In genomic region chr16:22402191-22402590, GRCh38 we compare ENCODE assay signal across 22 cellular contexts. TPM values are rescaled to one million over a fixed set of nuclear protein-coding genes. Genes with fewer than 3 reads are reported as not detected.
DNase-seq lines count a peak whose midpoint lies in the region; ATAC-seq and TF ChIP-seq lines count a peak whose summit lies in the region.
"Had no signal": no experiment of that assay in that cellular context is flagged by ENCODE, and none has a peak within 500 bp of the region (broad histone marks: within the 10 kb centered on the region; RNA-seq: fewer than 3 reads in every experiment).

No MANE protein-coding gene starts in this region.

- H2AFZ ChIP-seq in GM23248, result peak overlapping the region; percentile 41
- H2AFZ ChIP-seq in fibroblast of lung (ENCODE audit: low read length), result no peak overlapping the region
- no peak overlapping the region for H2AFZ ChIP-seq in smooth muscle cell (ENCODE audit: low read depth)

- H3F3A ChIP-seq in GM23248 (ENCODE audit: insufficient read depth), result peaks cover 26% of the 10 kb centered on the region
- no peaks in the 10 kb centered on the region for H3F3A ChIP-seq in smooth muscle cell (ENCODE audit: low read depth)

- H4K20me1 ChIP-seq in GM23248 (ENCODE audit: insufficient read depth) (no peaks in the 10 kb centered on the region), fibroblast of lung (ENCODE audit: control insufficient read depth, extremely low read depth, insufficient read depth, low read length) (no peaks in the 10 kb centered on the region), smooth muscle cell (ENCODE audit: low read depth) (no peaks in the 10 kb centered on the region)

- H3K4me1 Mint-ChIP-seq in CD4-positive, alpha-beta T cell (ENCODE audit: low read depth), result peaks cover 5% of the 10 kb centered on the region
- H3K4me1 Mint-ChIP-seq in naive thymus-derived CD8-positive, alpha-beta T cell, result peaks cover 4 to 8% (median 7%) of the 10 kb centered on the region in 4 donors
- H3K4me1 Mint-ChIP-seq: activated naive CD8-positive, alpha-beta T cell treated with anti-CD3 and anti-CD28 coated beads, Interleukin-2, amount 50 U/mL, for 24 hours; stimulated activated effector memory CD8-positive, alpha-beta T cell treated with anti-CD3 and anti-CD28 coated beads, Interleukin-12 subunit alpha, Interleukin-12 subunit beta, amount 100 ng/mL, for 72 hours had no signal

- ATAC-seq in RWPE2 (ENCODE audit: low read depth), result peak; percentile 47; the same call in 1 of the 3 replicates
- ATAC-seq in CD4-positive, alpha-beta T cell (ENCODE audit: poor library complexity), result no peak
- ATAC-seq in naive thymus-derived CD8-positive, alpha-beta T cell, result no peak
- no peak for ATAC-seq in activated CD4-positive, CD25-positive, alpha-beta regulatory T cell treated with anti-CD3 and anti-CD28 coated beads, Interleukin-2, amount 50 U/mL, for 24 hours
- ATAC-seq: activated naive CD8-positive, alpha-beta T cell treated with anti-CD3 and anti-CD28 coated beads, Interleukin-2, amount 50 U/mL, for 24 hours; esophagus mucosa; K562; stimulated activated effector memory CD8-positive, alpha-beta T cell treated with anti-CD3 and anti-CD28 coated beads, Interleukin-12 subunit alpha, Interleukin-12 subunit beta, amount 100 ng/mL, for 72 hours had no signal

- in situ Hi-C loops in GM23248 (cut with MboI), result no loop called here

- H3K27ac Mint-ChIP-seq in CD4-positive, alpha-beta T cell, result no peak overlapping the region
- H3K27ac Mint-ChIP-seq in naive thymus-derived CD8-positive, alpha-beta T cell, result peak overlapping the region in 1 of 10 donors; percentile 67
- H3K27ac Mint-ChIP-seq: activated CD4-positive, alpha-beta T cell treated with anti-CD3 and anti-CD28 coated beads, Interleukin-2, amount 10 ng/mL, durations not matched to agents 24 days and 14 days; activated naive CD8-positive, alpha-beta T cell treated with anti-CD3 and anti-CD28 coated beads, Interleukin-2, amount 50 U/mL, for 24 hours; stimulated activated effector memory CD8-positive, alpha-beta T cell treated with anti-CD3 and anti-CD28 coated beads, Interleukin-12 subunit alpha, Interleukin-12 subunit beta, amount 100 ng/mL, for 72 hours had no signal

- H3K9ac ChIP-seq in GM23248, result peak overlapping the region; percentile 35
- no peak overlapping the region for H3K9ac ChIP-seq in fibroblast of lung (ENCODE audit: insufficient read depth, low read length)
- H3K9ac ChIP-seq in smooth muscle cell (ENCODE audit: low read depth), result no peak overlapping the region

- H3K4me1 ChIP-seq in GM23248 (ENCODE audit: insufficient read depth) (peaks cover 35% of the 10 kb centered on the region), RWPE2 (ENCODE audit: insufficient read depth, poor library complexity, severe bottlenecking) (peaks cover 41% of the 10 kb centered on the region), fibroblast of lung (ENCODE audit: control insufficient read depth, extremely low read depth, insufficient read depth, low read length) (peaks cover 12% of the 10 kb centered on the region), smooth muscle cell (ENCODE audit: low read depth) (no peaks in the 10 kb centered on the region)
- H3K4me1 ChIP-seq: right atrium auricular region had no signal

- H3K4me3 Mint-ChIP-seq in CD4-positive, alpha-beta T cell, result no peak overlapping the region
- H3K4me3 Mint-ChIP-seq in naive thymus-derived CD8-positive, alpha-beta T cell, result no peak overlapping the region
- H3K4me3 Mint-ChIP-seq: activated CD4-positive, alpha-beta T cell treated with anti-CD3 and anti-CD28 coated beads, Interleukin-2, amount 10 ng/mL, durations not matched to agents 24 days and 14 days; activated naive CD8-positive, alpha-beta T cell treated with anti-CD3 and anti-CD28 coated beads, Interleukin-2, amount 50 U/mL, for 24 hours; stimulated activated effector memory CD8-positive, alpha-beta T cell treated with anti-CD3 and anti-CD28 coated beads, Interleukin-12 subunit alpha, Interleukin-12 subunit beta, amount 100 ng/mL, for 72 hours had no signal

- peak overlapping the region; percentile 31 for H3K4me3 ChIP-seq in GM23248
- no peak overlapping the region for H3K4me3 ChIP-seq in RWPE2 (ENCODE audit: severe bottlenecking)
- no peak overlapping the region for H3K4me3 ChIP-seq in fibroblast of lung (replicated peaks in 1 of 4; ENCODE audit: control extremely low read depth in 1 of 4, insufficient read depth in 1 of 4, low read depth in 3 of 4, low read length in 4 of 4)
- no peak overlapping the region for H3K4me3 ChIP-seq in smooth muscle cell
- H3K4me3 ChIP-seq: cardiac muscle cell, dorsolateral prefrontal cortex, K562, right atrium auricular region, tibial artery had no signal

- H3K4me2 ChIP-seq in GM23248 (ENCODE audit: unreplicated experiment) (peak overlapping the region; percentile 80), fibroblast of lung (ENCODE audit: extremely low read depth, insufficient read depth, low read length) (peak overlapping the region; percentile 46), smooth muscle cell (peak overlapping the region; percentile 40)

- H3K36me3 ChIP-seq in GM23248 (ENCODE audit: low read depth) (no peaks in the 10 kb centered on the region), RWPE2 (ENCODE audit: low read depth) (no peaks in the 10 kb centered on the region), fibroblast of lung (ENCODE audit: control insufficient read depth, insufficient read depth, low read length) (no peaks in the 10 kb centered on the region), smooth muscle cell (ENCODE audit: low read depth) (no peaks in the 10 kb centered on the region)
- H3K36me3 ChIP-seq: cardiac muscle cell, right atrium auricular region, tibial artery had no signal

- H3K36me3 Mint-ChIP-seq in CD4-positive, alpha-beta T cell (ENCODE audit: low read depth), result no peaks in the 10 kb centered on the region
- peaks cover 3 to 6% (median 4%) of the 10 kb centered on the region in 3 donors for H3K36me3 Mint-ChIP-seq in naive thymus-derived CD8-positive, alpha-beta T cell

- H3K27me3 Mint-ChIP-seq in CD4-positive, alpha-beta T cell, result no peaks in the 10 kb centered on the region
- H3K27me3 Mint-ChIP-seq in naive thymus-derived CD8-positive, alpha-beta T cell, result no peaks in the 10 kb centered on the region
- H3K27me3 Mint-ChIP-seq: activated CD4-positive, alpha-beta T cell treated with anti-CD3 and anti-CD28 coated beads, Interleukin-2, amount 10 ng/mL, durations not matched to agents 24 days and 14 days; activated naive CD8-positive, alpha-beta T cell treated with anti-CD3 and anti-CD28 coated beads, Interleukin-2, amount 50 U/mL, for 24 hours had no signal

- no peaks in the 10 kb centered on the region for H3K9me2 ChIP-seq in GM23248 (ENCODE audit: insufficient read depth)

- no peaks in the 10 kb centered on the region for H3K27me3 ChIP-seq in GM23248 (replicated peaks; ENCODE audit: insufficient read depth)
- no peaks in the 10 kb centered on the region for H3K27me3 ChIP-seq in RWPE2 (ENCODE audit: insufficient read depth, poor library complexity, severe bottlenecking)
- H3K27me3 ChIP-seq in fibroblast of lung (ENCODE audit: control insufficient read depth, insufficient read depth, low read length), result no peaks in the 10 kb centered on the region
- H3K27me3 ChIP-seq in smooth muscle cell (ENCODE audit: low read depth), result no peaks in the 10 kb centered on the region
- no peaks in the 10 kb centered on the region for H3K27me3 ChIP-seq in CD4-positive, alpha-beta T cell (ENCODE audit: control insufficient read depth, insufficient read depth, low read length)
- H3K27me3 ChIP-seq: cardiac muscle cell, dorsolateral prefrontal cortex, right atrium auricular region, tibial artery had no signal

- peak overlapping the region; percentile 49 for H3K27ac ChIP-seq in GM23248
- peak overlapping the region; percentile 84 for H3K27ac ChIP-seq in RWPE2 (ENCODE audit: poor library complexity, severe bottlenecking)
- peak overlapping the region; percentile 8 for H3K27ac ChIP-seq in fibroblast of lung (ENCODE audit: insufficient read depth, low read length)
- H3K27ac ChIP-seq in smooth muscle cell (ENCODE audit: low read depth), result no peak overlapping the region
- H3K27ac ChIP-seq in CD4-positive, alpha-beta T cell (ENCODE audit: low read depth, low read length), result no peak overlapping the region
- H3K27ac ChIP-seq: cardiac muscle cell, dorsolateral prefrontal cortex, right atrium auricular region, tibial artery had no signal

- POLR2A ChIA-PET in CD4-positive, alpha-beta T cell (lab: Charles Lee), result no interaction called here
- POLR2A ChIA-PET in naive thymus-derived CD8-positive, alpha-beta T cell (lab: Charles Lee), result no interaction called here

- intact Hi-C loops in CD4-positive, alpha-beta T cell (cut with DNase I, micrococcal nuclease), result no loop called here

- TF ChIP-seq CTCF in RWPE2 (IDR thresholded peaks at IDR 0.05; ENCODE audit: poor library complexity, severe bottlenecking) (no peak), fibroblast of lung (conservative IDR thresholded peaks at IDR 0.05 in 1 of 2, IDR thresholded peaks at IDR 0.05 in 1 of 2; ENCODE audit: low read depth in 1 of 2, low read length in 2 of 2) (no peak), smooth muscle cell (IDR thresholded peaks at IDR 0.05; ENCODE audit: borderline replicate concordance, insufficient read depth, poor library complexity, severe bottlenecking) (no peak)
- no peak for TF ChIP-seq CTCF in CD4-positive, alpha-beta T cell (IDR thresholded peaks at IDR 0.05)

- H3K79me2 ChIP-seq in GM23248 (ENCODE audit: insufficient read depth) (no peaks in the 10 kb centered on the region), fibroblast of lung (ENCODE audit: control insufficient read depth, insufficient read depth, low read length) (no peaks in the 10 kb centered on the region), smooth muscle cell (ENCODE audit: low read depth) (no peaks in the 10 kb centered on the region)

- H3K9me3 ChIP-seq in GM23248 (ENCODE audit: low read depth), result no peaks in the 10 kb centered on the region
- no peaks in the 10 kb centered on the region for H3K9me3 ChIP-seq in RWPE2 (ENCODE audit: severe bottlenecking)
- H3K9me3 ChIP-seq in fibroblast of lung (ENCODE audit: control insufficient read depth, insufficient read depth, low read depth, low read length), result no peaks in the 10 kb centered on the region
- no peaks in the 10 kb centered on the region for H3K9me3 ChIP-seq in smooth muscle cell (replicated peaks; ENCODE audit: low read depth)
- H3K9me3 ChIP-seq in CD4-positive, alpha-beta T cell (ENCODE audit: control insufficient read depth, low read length), result no peaks in the 10 kb centered on the region
- H3K9me3 ChIP-seq: right atrium auricular region, tibial artery had no signal

- CTCF ChIA-PET in CD4-positive, alpha-beta T cell (lab: Charles Lee), result interaction anchor here (0.6 to 1.0 kb wide), 2 partner anchors 16 to 724 kb away, joined by 3 to 4 read pairs; no protein-coding TSS in a partner anchor

- H3K9me3 Mint-ChIP-seq in CD4-positive, alpha-beta T cell, result no peaks in the 10 kb centered on the region
- H3K9me3 Mint-ChIP-seq in naive thymus-derived CD8-positive, alpha-beta T cell, result no peaks in the 10 kb centered on the region
- H3K9me3 Mint-ChIP-seq: activated CD4-positive, alpha-beta T cell treated with anti-CD3 and anti-CD28 coated beads, Interleukin-2, amount 10 ng/mL, durations not matched to agents 24 days and 14 days; activated naive CD8-positive, alpha-beta T cell treated with anti-CD3 and anti-CD28 coated beads, Interleukin-2, amount 50 U/mL, for 24 hours; stimulated activated effector memory CD8-positive, alpha-beta T cell treated with anti-CD3 and anti-CD28 coated beads, Interleukin-12 subunit alpha, Interleukin-12 subunit beta, amount 100 ng/mL, for 72 hours had no signal

- DNase-seq in GM23248, result peak; percentile 50
- DNase-seq in RWPE2 (ENCODE audit: low spot score), result no peak
- peak in 1 of 2 donors; percentile 44 for DNase-seq in fibroblast of lung (ENCODE audit: low read depth in 2 of 2)
- DNase-seq in smooth muscle cell (lab: John Stamatoyannopoulos, UW; ENCODE audit: unreplicated experiment), result no peak
- DNase-seq in CD4-positive, alpha-beta T cell, result no peak
- DNase-seq in naive thymus-derived CD8-positive, alpha-beta T cell, result no peak
- DNase-seq: activated CD4-positive, alpha-beta T cell treated with anti-CD3 and anti-CD28 coated beads, Interleukin-2, amount 10 ng/mL, durations not matched to agents 24 days and 14 days; activated CD8-positive, alpha-beta memory T cell treated with anti-CD3 and anti-CD28 coated beads, Interleukin-2, amount 50 U/mL, for 4 hours; activated effector memory CD4-positive, alpha-beta T cell treated with Interleukin-2 at 50 U/mL for 16 hours; activated naive CD8-positive, alpha-beta T cell treated with anti-CD3 and anti-CD28 coated beads, Interleukin-2, amount 50 U/mL, for 24 hours; dorsolateral prefrontal cortex; NCI-H2081; NCI-H446 treated with DMSO at 0.1 percent for 48 hours; NK-92 treated with Interleukin-12 subunit alpha and Interleukin-12 subunit beta, amount 100 ng/mL, for 24 hours; stimulated activated CD4-positive, alpha-beta T cell treated with anti-CD3 and anti-CD28 coated beads, Interleukin-15, amount 100 ng/mL, for 24 hours; tibial artery had no signal

RNA-seq across cellular contexts. Expression of gene CDR2, which starts 27.8 kb away (rescaled TPM):
- 36.0 and 45.6 TPM in 2 replicates for total RNA-seq in GM23248 (2014; rRNA removed; shearing (Covaris generic))
- polyA plus RNA-seq in GM23248 (2016; fragmentation: Nextera tagmentation; extraction: Ambion mirVana), result 25.1 and 26.7 TPM in 2 replicates
- total RNA-seq in fibroblast of lung, result 53.7 and 73.8 TPM in 2 replicates
- 54.1 and 60.1 TPM in 2 replicates for polyA plus RNA-seq in fibroblast of lung
- polyA plus RNA-seq in fibroblast of lung (2012), result 37.3 and 39.1 TPM in 2 replicates
- polyA minus RNA-seq in fibroblast of lung (ENCODE audit: low replicate concordance), result 8.6 and 15.3 TPM in 2 replicates
- total RNA-seq in smooth muscle cell, result 67.3 and 76.5 TPM in 2 replicates
- polyA plus RNA-seq in smooth muscle cell, result 47.4 and 52.5 TPM in 2 replicates
- 100 to 1,000 TPM; 104 to 113 TPM for total RNA-seq in CD4-positive, alpha-beta T cell
- total RNA-seq in naive thymus-derived CD8-positive, alpha-beta T cell, result 10 to 100 TPM; 68.7 to 78.3 TPM
- polyA plus RNA-seq in naive thymus-derived CD8-positive, alpha-beta T cell, result 10 to 100 TPM; 46.8 to 91.0 (median 66.9) TPM

Comparison
In these comparisons a context has a peak if more than half of its experiments do, and no peak if none do; other contexts are left out.
1. H3K27ac ChIP-seq: peak in GM23248 (single experiment), RWPE2 (single experiment) and fibroblast of lung (single experiment); none in smooth muscle cell (single experiment) and CD4-positive, alpha-beta T cell (single experiment).
2. Peak in every context shown above with its lines, with median percentiles within 50 percentile points of each other: H3K4me2 ChIP-seq.